ENCODE assay signal across 13 cellular contexts in genomic region chrX:24117288-24117687, GRCh38. TPM values are rescaled to one million over a fixed set of nuclear protein-coding genes. Genes with fewer than 3 reads are reported as not detected.
DNase-seq lines count a peak whose midpoint lies in the region; ATAC-seq lines count a peak whose summit lies in the region.
"Had no signal": no experiment of that assay in that cellular context is flagged by ENCODE, and none has a peak within 500 bp of the region (broad histone marks: within the 10 kb centered on the region; RNA-seq: fewer than 3 reads in every experiment).

No MANE protein-coding gene starts in this region.

- H3K9me3 ChIP-seq in MG63 = no peaks in the 10 kb centered on the region
- H3K9me3 ChIP-seq: ascending aorta; BLaER1 treated with 17β-estradiol and CSF1 and Interleukin-3, amounts not matched to agents 10 nM and 100 nM had no signal

- no peaks in the 10 kb centered on the region for H3K36me3 Mint-ChIP-seq in stimulated activated naive B cell treated with anti-CD40 and anti-IgM and Interleukin-4, amounts not matched to agents 10 μg/mL and 1 μg/mL and 100 μg/mL, for 72 hours

- no peak for ATAC-seq in stimulated activated naive B cell treated with anti-CD40 and anti-IgM and Interleukin-4, amounts not matched to agents 10 μg/mL and 1 μg/mL and 100 μg/mL, for 72 hours (replicated peaks)
- no peak for ATAC-seq in GM18907 (IDR thresholded peaks at IDR 0.05; ENCODE audit: unreplicated experiment)
- ATAC-seq: activated CD4-positive, CD25-positive, alpha-beta regulatory T cell treated with anti-CD3 and anti-CD28 coated beads, Interleukin-2, amount 50 U/mL, for 24 hours had no signal

- H3K27me3 Mint-ChIP-seq in stimulated activated naive B cell treated with anti-CD40 and anti-IgM and Interleukin-4, amounts not matched to agents 10 μg/mL and 1 μg/mL and 100 μg/mL, for 72 hours = no peaks in the 10 kb centered on the region

- peak; percentile 54 for DNase-seq in A172 (ENCODE audit: low spot score)
- peak; percentile 46 for DNase-seq in MG63
- peak; percentile 66 for DNase-seq in dedifferentiated amniotic fluid mesenchymal stem cell (ENCODE audit: extremely low spot score)
- DNase-seq in middle frontal gyrus (ENCODE audit: extremely low spot score, low spot score) = peak; percentile 3
- DNase-seq in stimulated activated naive B cell treated with anti-CD40 and anti-IgM and Interleukin-4, amounts not matched to agents 10 μg/mL and 1 μg/mL and 100 μg/mL, for 72 hours = no peak
- DNase-seq in stimulated activated CD4-positive, alpha-beta T cell treated with anti-CD3 and anti-CD28 coated beads, Interleukin-1b, Interleukin-23, amount 100 ng/mL, for 48 hours = no peak
- no peak for DNase-seq in cortex of kidney (lab: John Stamatoyannopoulos, UW)
- DNase-seq: NCI-H2227 treated with DMSO at 0.1 percent for 48 hours had no signal

- H3K9me3 Mint-ChIP-seq in stimulated activated naive B cell treated with anti-CD40 and anti-IgM and Interleukin-4, amounts not matched to agents 10 μg/mL and 1 μg/mL and 100 μg/mL, for 72 hours = no peaks in the 10 kb centered on the region

- no peaks in the 10 kb centered on the region for H3K27me3 ChIP-seq in MG63
- H3K27me3 ChIP-seq: ascending aorta; BLaER1 treated with 17β-estradiol and CSF1 and Interleukin-3, amounts not matched to agents 10 nM and 100 nM had no signal

- H3K4me1 Mint-ChIP-seq in stimulated activated naive B cell treated with anti-CD40 and anti-IgM and Interleukin-4, amounts not matched to agents 10 μg/mL and 1 μg/mL and 100 μg/mL, for 72 hours = no peaks in the 10 kb centered on the region

- no peak overlapping the region for H3K4me3 Mint-ChIP-seq in stimulated activated naive B cell treated with anti-CD40 and anti-IgM and Interleukin-4, amounts not matched to agents 10 μg/mL and 1 μg/mL and 100 μg/mL, for 72 hours

- H3K27ac Mint-ChIP-seq in stimulated activated naive B cell treated with anti-CD40 and anti-IgM and Interleukin-4, amounts not matched to agents 10 μg/mL and 1 μg/mL and 100 μg/mL, for 72 hours = no peak overlapping the region

- no peak overlapping the region for H3K4me3 ChIP-seq in MG63
- H3K4me3 ChIP-seq: ascending aorta; BLaER1 treated with 17β-estradiol and CSF1 and Interleukin-3, amounts not matched to agents 10 nM and 100 nM; lung had no signal

- H3K36me3 ChIP-seq in MG63 = no peaks in the 10 kb centered on the region
- H3K36me3 ChIP-seq: ascending aorta; BLaER1 treated with 17β-estradiol and CSF1 and Interleukin-3, amounts not matched to agents 10 nM and 100 nM had no signal

RNA-seq across cellular contexts. Expression of gene ZFX, which starts 32.2 kb away (rescaled TPM):
- 35.0 and 45.7 TPM in 2 replicates for total RNA-seq in A172 (2014; rRNA removed; shearing (Covaris generic))
- 5.9 and 9.5 TPM in 2 replicates for total RNA-seq in MG63 (2014; rRNA removed; shearing (Covaris generic); ENCODE audit: low replicate concordance)

Comparison
In these comparisons a context has a peak if more than half of its experiments do, and no peak if none do; other contexts are left out.
1. DNase-seq: peak in A172 (single experiment), MG63 (single experiment), dedifferentiated amniotic fluid mesenchymal stem cell (single experiment) and middle frontal gyrus (single experiment); none in stimulated activated naive B cell treated with anti-CD40 and anti-IgM and Interleukin-4, amounts not matched to agents 10 μg/mL and 1 μg/mL and 100 μg/mL, for 72 hours (single experiment), stimulated activated CD4-positive, alpha-beta T cell treated with anti-CD3 and anti-CD28 coated beads, Interleukin-1b, Interleukin-23, amount 100 ng/mL, for 48 hours (single experiment) and cortex of kidney (single experiment).